Comparison of ENCODE assay signal across 29 cellular contexts in genomic region chr10:126431816-126432215, GRCh38. TPM values are rescaled to one million over a fixed set of nuclear protein-coding genes. Genes with fewer than 3 reads are reported as not detected.
"Had no signal": no experiment of that assay in that cellular context is flagged by ENCODE, and none has a peak within 500 bp of the region (broad histone marks: within the 10 kb centered on the region; RNA-seq: fewer than 3 reads in every experiment).

No MANE protein-coding gene starts in this region.

- H3K27me3 Mint-ChIP-seq: activated CD4-positive, alpha-beta memory T cell treated with anti-CD3 and anti-CD28 coated beads, Interleukin-2, amount 10 ng/mL, durations not matched to agents 7 days and 5 days; activated CD4-positive, alpha-beta T cell treated with anti-CD3 and anti-CD28 coated beads, Interleukin-2, amount 10 ng/mL, durations not matched to agents 7 days and 5 days; activated naive CD8-positive, alpha-beta T cell treated with anti-CD3 and anti-CD28 coated beads, Interleukin-2, amount 10 ng/mL, durations not matched to agents 7 days and 5 days; central memory CD8-positive, alpha-beta T cell; dendritic cell treated with granulocyte-macrophage colony-stimulating factor and Interleukin-4, amounts not matched to agents 40 ng/mL and 50 ng/mL, for 4 days; effector memory CD8-positive, alpha-beta T cell had no signal

- DNase-seq: activated CD4-positive, alpha-beta memory T cell treated with anti-CD3 and anti-CD28 coated beads, Interleukin-2, amount 10 ng/mL, durations not matched to agents 7 days and 5 days; activated CD4-positive, alpha-beta T cell treated with anti-CD3 and anti-CD28 coated beads for 1 hour; activated CD4-positive, alpha-beta T cell treated with anti-CD3 and anti-CD28 coated beads for 4 hours; activated CD4-positive, alpha-beta T cell treated with anti-CD3 and anti-CD28 coated beads, Interleukin-2, amount 10 ng/mL, durations not matched to agents 7 days and 5 days; activated CD4-positive, alpha-beta T cell treated with anti-CD3 and anti-CD28 coated beads, Interleukin-2, amount 50 U/mL, for 4 hours; activated CD8-positive, alpha-beta memory T cell treated with anti-CD3 and anti-CD28 coated beads for 24 hours; activated effector memory CD4-positive, alpha-beta T cell treated with anti-CD3 and anti-CD28 coated beads, Interleukin-2, amount 50 U/mL, for 16 hours; activated naive CD4-positive, alpha-beta T cell treated with anti-CD3 and anti-CD28 coated beads for 36 hours; activated naive CD8-positive, alpha-beta T cell treated with anti-CD3 and anti-CD28 coated beads, Interleukin-2, amount 10 ng/mL, durations not matched to agents 7 days and 5 days; activated T-cell treated with anti-CD3 and anti-CD28 coated beads, Interleukin-2, amount 50 U/mL, for 4 hours; brain microvascular endothelial cell; erythroblast; esophagus squamous epithelium; foreskin melanocyte; heart right ventricle; T-cell; T1000 had no signal

- H3K4me1 Mint-ChIP-seq: activated CD4-positive, alpha-beta memory T cell treated with anti-CD3 and anti-CD28 coated beads, Interleukin-2, amount 10 ng/mL, durations not matched to agents 7 days and 5 days; activated CD4-positive, alpha-beta T cell treated with anti-CD3 and anti-CD28 coated beads, Interleukin-2, amount 10 ng/mL, durations not matched to agents 7 days and 5 days; activated naive CD4-positive, alpha-beta T cell treated with anti-CD3 and anti-CD28 coated beads, Interleukin-2, amount 50 U/mL, for 24 hours; activated naive CD8-positive, alpha-beta T cell treated with anti-CD3 and anti-CD28 coated beads, Interleukin-2, amount 10 ng/mL, durations not matched to agents 7 days and 5 days; central memory CD8-positive, alpha-beta T cell; WTC11 had no signal

- H3K9me3 ChIP-seq: esophagus squamous epithelium, heart right ventricle had no signal

- H3K36me3 Mint-ChIP-seq: activated naive CD4-positive, alpha-beta T cell treated with anti-CD3 and anti-CD28 coated beads, Interleukin-2, amount 50 U/mL, for 24 hours; activated naive CD8-positive, alpha-beta T cell treated with anti-CD3 and anti-CD28 coated beads, Interleukin-2, amount 10 ng/mL, durations not matched to agents 7 days and 5 days; T-cell; WTC11 had no signal

- H3K4me3 ChIP-seq: coronary artery, dorsolateral prefrontal cortex, esophagus squamous epithelium, gastroesophageal sphincter, heart right ventricle, hepatocyte had no signal

- H3K27ac ChIP-seq: brain microvascular endothelial cell, coronary artery, esophagus squamous epithelium, gastroesophageal sphincter, heart right ventricle, hepatocyte had no signal

- H3K27ac Mint-ChIP-seq: activated CD4-positive, alpha-beta memory T cell treated with anti-CD3 and anti-CD28 coated beads, Interleukin-2, amount 10 ng/mL, durations not matched to agents 7 days and 5 days; activated CD4-positive, alpha-beta T cell treated with anti-CD3 and anti-CD28 coated beads, Interleukin-2, amount 10 ng/mL, durations not matched to agents 7 days and 5 days; activated naive CD4-positive, alpha-beta T cell treated with anti-CD3 and anti-CD28 coated beads for 36 hours; activated naive CD4-positive, alpha-beta T cell treated with anti-CD3 and anti-CD28 coated beads, Interleukin-2, amount 50 U/mL, for 24 hours; activated naive CD8-positive, alpha-beta T cell treated with anti-CD3 and anti-CD28 coated beads, Interleukin-2, amount 10 ng/mL, durations not matched to agents 7 days and 5 days; activated T-helper 2 cell treated with anti-CD3 and anti-CD28 coated beads, Interferon-gamma antibody, Interleukin-2, Interleukin-4, amounts not matched to agents 10 μg/mL and 5 μg/mL and 100 μg/mL, durations not matched to agents 14 hours and 24 hours and 36 hours; dendritic cell treated with granulocyte-macrophage colony-stimulating factor and Interleukin-4, amounts not matched to agents 40 ng/mL and 50 ng/mL, for 4 days; T-helper 1 cell treated with Interleukin-12 subunit alpha and Interleukin-12 subunit beta and Interleukin-4 antibody, amounts not matched to agents 30 μg/mL and 1 μg/mL, for 36 hours; T-helper 2 cell treated with Interferon-gamma antibody and Interleukin-4, amounts not matched to agents 5 μg/mL and 100 μg/mL, for 36 hours; WTC11 had no signal

- H3K36me3 ChIP-seq: brain microvascular endothelial cell, esophagus squamous epithelium, gastroesophageal sphincter, heart right ventricle had no signal

- H3K4me3 Mint-ChIP-seq: activated CD4-positive, alpha-beta memory T cell treated with anti-CD3 and anti-CD28 coated beads, Interleukin-2, amount 10 ng/mL, durations not matched to agents 7 days and 5 days; activated CD4-positive, alpha-beta T cell treated with anti-CD3 and anti-CD28 coated beads, Interleukin-2, amount 10 ng/mL, durations not matched to agents 7 days and 5 days; activated naive CD4-positive, alpha-beta T cell treated with anti-CD3 and anti-CD28 coated beads for 36 hours; activated naive CD4-positive, alpha-beta T cell treated with anti-CD3 and anti-CD28 coated beads, Interleukin-2, amount 50 U/mL, for 24 hours; activated naive CD8-positive, alpha-beta T cell treated with anti-CD3 and anti-CD28 coated beads, Interleukin-2, amount 10 ng/mL, durations not matched to agents 7 days and 5 days; activated T-cell treated with anti-CD3 and anti-CD28 coated beads, Interleukin-2, amount 50 U/mL, for 4 hours; central memory CD8-positive, alpha-beta T cell; dendritic cell treated with granulocyte-macrophage colony-stimulating factor and Interleukin-4, amounts not matched to agents 40 ng/mL and 50 ng/mL, for 4 days; T-cell; T-helper 1 cell treated with Interleukin-12 subunit alpha and Interleukin-12 subunit beta and Interleukin-4 antibody, amounts not matched to agents 30 μg/mL and 1 μg/mL, for 36 hours; T-helper 2 cell treated with Interferon-gamma antibody and Interleukin-4, amounts not matched to agents 5 μg/mL and 100 μg/mL, for 36 hours; WTC11 had no signal

- ATAC-seq: activated T-cell treated with anti-CD3 and anti-CD28 coated beads, Interleukin-2, amount 50 U/mL, for 4 hours; gastroesophageal sphincter; heart right ventricle; T-cell; WTC11 had no signal

- H3K4me1 ChIP-seq: esophagus squamous epithelium, gastroesophageal sphincter, heart right ventricle had no signal

- H3K4me2 ChIP-seq: hepatocyte had no signal

- H3K9me3 Mint-ChIP-seq: activated CD4-positive, alpha-beta T cell treated with anti-CD3 and anti-CD28 coated beads, Interleukin-2, amount 10 ng/mL, durations not matched to agents 7 days and 5 days; activated naive CD4-positive, alpha-beta T cell treated with anti-CD3 and anti-CD28 coated beads for 36 hours; activated naive CD4-positive, alpha-beta T cell treated with anti-CD3 and anti-CD28 coated beads, Interleukin-2, amount 50 U/mL, for 24 hours; activated T-cell treated with anti-CD3 and anti-CD28 coated beads, Interleukin-2, amount 50 U/mL, for 4 hours; T-helper 1 cell treated with Interleukin-12 subunit alpha and Interleukin-12 subunit beta and Interleukin-4 antibody, amounts not matched to agents 30 μg/mL and 1 μg/mL, for 36 hours had no signal

- H3K27me3 ChIP-seq: brain microvascular endothelial cell, dorsolateral prefrontal cortex had no signal

RNA-seq across cellular contexts. Expression of gene ADAM12, which starts 43.5 kb away (rescaled TPM):
- total RNA-seq: activated naive CD4-positive, alpha-beta T cell treated with anti-CD3 and anti-CD28 coated beads for 36 hours had no signal
